Comparison of ENCODE assay signal across 21 cellular contexts in genomic region chrX:145729635-145730034, GRCh38.
DNase-seq lines count a peak whose midpoint lies in the region; ATAC-seq, FAIRE-seq and TF ChIP-seq lines count a peak whose summit lies in the region.
"Had no signal": no experiment of that assay in that cellular context is flagged by ENCODE, and none has a peak within 500 bp of the region (broad histone marks: within the 10 kb centered on the region; RNA-seq: fewer than 3 reads in every experiment).

No MANE protein-coding gene starts in this region.

- H3K4me3 ChIP-seq in astrocyte of the cerebellum (ENCODE audit: low read depth, low read length): no peak overlapping the region

- in situ Hi-C loops in astrocyte of the cerebellum (cut with HindIII; ENCODE audit: low sequenced_read_pairs): no loop called here

- DNase-seq in H4 (ENCODE audit: low spot score): peak; percentile 4
- peak; percentile 1 for DNase-seq in astrocyte of the cerebellum (ENCODE audit: low read depth)
- DNase-seq in foreskin melanocyte: peak; percentile 93
- DNase-seq in pons (ENCODE audit: low spot score): peak; percentile 89
- DNase-seq in HuH-7 (ENCODE audit: low spot score): no peak
- no peak for DNase-seq in D721Med (ENCODE audit: insufficient read length, low spot score)
- DNase-seq: activated CD4-positive, alpha-beta T cell treated with anti-CD3 and anti-CD28 coated beads, Interleukin-2, amount 10 ng/mL, durations not matched to agents 24 days and 14 days; activated gamma-delta T cell treated with Interleukin-2 at 50 U/mL for 16 hours; CD4-positive, alpha-beta memory T cell; DMS79 treated with DMSO at 0.1 percent for 48 hours; endodermal cell; HFFc6; KBM-7; NCI-H1092 treated with DMSO at 0.1 percent for 48 hours; NCI-H2081 treated with DMSO at 0.1 percent for 48 hours; NCI-H510A treated with DMSO at 0.1 percent for 48 hours; stimulated activated CD8-positive, alpha-beta memory T cell treated with anti-CD3 and anti-CD28 coated beads, Interleukin-4, amount 100 ng/mL, for 48 hours; T-cell had no signal

- TF ChIP-seq CTCF in astrocyte of the cerebellum (IDR thresholded peaks at IDR 0.05; ENCODE audit: low read depth, low read length, missing control alignments) (no peak), D721Med (IDR thresholded peaks at IDR 0.05; ENCODE audit: insufficient read depth, missing control alignments) (no peak)

- FAIRE-seq in D721Med (lab: Jason Lieb, UNC): no peak

- ATAC-seq in GM18519 (IDR thresholded peaks at IDR 0.05; ENCODE audit: low FRiP score, unreplicated experiment): no peak
- no peak for ATAC-seq in GM19328 (IDR thresholded peaks at IDR 0.05; ENCODE audit: unreplicated experiment)
- ATAC-seq: foreskin keratinocyte, T-cell had no signal

Comparison
In these comparisons a context has a peak if more than half of its experiments do, and no peak if none do; other contexts are left out.
1. DNase-seq: peak in H4 (single experiment), astrocyte of the cerebellum (single experiment), foreskin melanocyte (single experiment) and pons (single experiment); none in HuH-7 (single experiment) and D721Med (single experiment).